In genomic region chr7:134189559-134189958, GRCh38 we compare ENCODE assay signal across 22 cellular contexts.
A peak's percentile ranks its signal among the peaks of the same experiment; 100 is the strongest.
DNase-seq lines count a peak whose midpoint lies in the region; ATAC-seq, FAIRE-seq and TF ChIP-seq lines count a peak whose summit lies in the region.
"Had no signal": no experiment of that assay in that cellular context is flagged by ENCODE, and none has a peak within 500 bp of the region (broad histone marks: within the 10 kb centered on the region; RNA-seq: fewer than 3 reads in every experiment).

No MANE protein-coding gene starts in this region.

- no peaks in the 10 kb centered on the region for H3K4me1 ChIP-seq in right lobe of liver
- no peaks in the 10 kb centered on the region for H3K4me1 ChIP-seq in HepG2 (ENCODE audit: insufficient read depth, low read length)
- H3K4me1 ChIP-seq in Caco-2, result no peaks in the 10 kb centered on the region
- H3K4me1 ChIP-seq: BLaER1 had no signal

- ATAC-seq in right lobe of liver (peak; percentile 38 to 69 (median 66)), HepG2 (no peak), HG03354 (IDR thresholded peaks at IDR 0.05; ENCODE audit: poor library complexity, severe bottlenecking, unreplicated experiment) (no peak)
- ATAC-seq: CD8-positive, alpha-beta T cell; HCT116 had no signal

- TF ChIP-seq CTCF in right lobe of liver (IDR thresholded peaks at IDR 0.05), result no peak
- TF ChIP-seq CTCF in HepG2 (CRISPR knock-in tag; IDR thresholded peaks at IDR 0.05), result no peak
- TF ChIP-seq CTCF in neural cell (IDR thresholded peaks at IDR 0.05; ENCODE audit: poor library complexity, severe bottlenecking), result no peak
- TF ChIP-seq CTCF in Caco-2 (IDR thresholded peaks at IDR 0.05; ENCODE audit: insufficient read depth in 1 of 2, low read depth in 1 of 2, low read length in 1 of 2, severe bottlenecking in 1 of 2, unreplicated experiment in 1 of 2), result no peak

- CTCF ChIA-PET in HepG2 (lab: Yijun Ruan, JAX; ENCODE audit: low intra/inter-chr PET ratio, low total read pairs) (no interaction called here), Caco-2 (lab: Charles Lee) (no interaction called here)

- no peak overlapping the region for H3K27ac ChIP-seq in right lobe of liver
- H3K27ac ChIP-seq in HepG2 (ENCODE audit: extremely low read length, insufficient read depth, low read length), result no peak overlapping the region
- H3K27ac ChIP-seq in neural cell (ENCODE audit: low read length), result no peak overlapping the region
- H3K27ac ChIP-seq: 22Rv1, BLaER1, C4-2B, GM23248 had no signal

- no peak for TF ChIP-seq EP300 in HepG2 (IDR thresholded peaks at IDR 0.05; ENCODE audit: low read depth in 2 of 2, low read length in 2 of 2)
- TF ChIP-seq EP300 in HepG2 (CRISPR knock-in tag; IDR thresholded peaks at IDR 0.05; ENCODE audit: borderline replicate concordance), result no peak
- TF ChIP-seq EP300 in neural cell (conservative IDR thresholded peaks at IDR 0.05; ENCODE audit: poor library complexity, severe bottlenecking), result peak; percentile 82

- H3K4me3 Mint-ChIP-seq in Caco-2 (ENCODE audit: unreplicated experiment), result no peak overlapping the region
- H3K4me3 Mint-ChIP-seq: B cell; CD4-positive, CD25-positive, alpha-beta regulatory T cell; CD8-positive, alpha-beta T cell; H9 had no signal

- POLR2A ChIA-PET in HepG2 (lab: Yijun Ruan, JAX) (no interaction called here), Caco-2 (lab: Charles Lee) (no interaction called here)

- no peak for FAIRE-seq in HepG2 (lab: Jason Lieb, UNC)
- FAIRE-seq: A204.1, D721Med, GM12891, GM18507 had no signal

- TF ChIP-seq POLR2A in right lobe of liver (IDR thresholded peaks at IDR 0.05) (no peak), HepG2 (IDR thresholded peaks at IDR 0.05; ENCODE audit: insufficient read depth in 1 of 2, low read depth in 2 of 2, low read length in 2 of 2) (no peak)

- H3K27me3 ChIP-seq in right lobe of liver (no peaks in the 10 kb centered on the region), HepG2 (ENCODE audit: control insufficient read depth in 1 of 2, insufficient read depth in 2 of 2, low read length in 2 of 2) (no peaks in the 10 kb centered on the region), neural cell (ENCODE audit: insufficient read depth, low read depth, low read length) (no peaks in the 10 kb centered on the region), Caco-2 (replicated peaks; ENCODE audit: control insufficient read depth, insufficient read depth, low read length) (no peaks in the 10 kb centered on the region)
- H3K27me3 ChIP-seq: BLaER1 had no signal

- H3K27ac Mint-ChIP-seq in Caco-2 (ENCODE audit: unreplicated experiment), result no peak overlapping the region
- H3K27ac Mint-ChIP-seq: B cell; CD4-positive, CD25-positive, alpha-beta regulatory T cell; CD8-positive, alpha-beta T cell; H9 had no signal

- no peaks in the 10 kb centered on the region for H3K9me3 Mint-ChIP-seq in Caco-2 (ENCODE audit: unreplicated experiment)
- H3K9me3 Mint-ChIP-seq: CD4-positive, CD25-positive, alpha-beta regulatory T cell; CD8-positive, alpha-beta T cell; H9 had no signal

- no peak overlapping the region for H2AFZ ChIP-seq in HepG2 (ENCODE audit: low read length)
- H2AFZ ChIP-seq in neural cell (ENCODE audit: low read depth, low read length), result no peak overlapping the region
- H2AFZ ChIP-seq: GM23248 had no signal

- no peaks in the 10 kb centered on the region for H3K9me3 ChIP-seq in right lobe of liver
- no peaks in the 10 kb centered on the region for H3K9me3 ChIP-seq in HepG2 (ENCODE audit: low read length)
- H3K9me3 ChIP-seq in neural cell (ENCODE audit: low read length), result no peaks in the 10 kb centered on the region
- H3K9me3 ChIP-seq in Caco-2, result no peaks in the 10 kb centered on the region
- H3K9me3 ChIP-seq: BLaER1 had no signal

- no peak for DNase-seq in right lobe of liver
- DNase-seq in HepG2 (ENCODE audit: low spot score), result no peak
- DNase-seq in iPS DF 19.7 (ENCODE audit: low read depth, low spot score), result peak; percentile 9
- DNase-seq in Caco-2, result no peak
- DNase-seq: CD4-positive, CD25-positive, alpha-beta regulatory T cell; CD8-positive, alpha-beta T cell; DMS 273 treated with DMSO at 0.1 percent for 48 hours; DMS79 treated with DMSO at 0.1 percent for 48 hours; GF-D8; GM23248; H9 had no signal

- H3K4me3 ChIP-seq in right lobe of liver (no peak overlapping the region), HepG2 (replicated peaks in 1 of 3; ENCODE audit: insufficient read depth in 1 of 3, low read depth in 2 of 3, low read length in 3 of 3) (no peak overlapping the region), neural cell (ENCODE audit: low read length) (no peak overlapping the region), Caco-2 (ENCODE audit: low read depth, low read length) (no peak overlapping the region)
- H3K4me3 ChIP-seq: BLaER1, GM23248 had no signal

- no peaks in the 10 kb centered on the region for H4K20me1 ChIP-seq in HepG2 (ENCODE audit: insufficient read depth, low read length)
- H4K20me1 ChIP-seq in neural cell (ENCODE audit: insufficient read depth), result no peaks in the 10 kb centered on the region
- H4K20me1 ChIP-seq: BLaER1 had no signal

- in situ Hi-C loops in HepG2 (cut with HindIII; ENCODE audit: extremely low pct_ligation_motif_present, low pct_unique_long_range_greater_than_20kb), result no loop called here

- H3K9ac ChIP-seq in HepG2 (ENCODE audit: insufficient read depth, low read depth, low read length) (no peak overlapping the region), neural cell (ENCODE audit: low read length) (no peak overlapping the region)
- H3K9ac ChIP-seq: BLaER1, GM23248 had no signal

- H3K27me3 Mint-ChIP-seq in Caco-2 (ENCODE audit: insufficient read depth, unreplicated experiment), result peaks cover 10% of the 10 kb centered on the region
- H3K27me3 Mint-ChIP-seq: CD4-positive, CD25-positive, alpha-beta regulatory T cell had no signal

- no peaks in the 10 kb centered on the region for H3K9me2 ChIP-seq in neural cell (ENCODE audit: insufficient read depth, low read length)

- intact Hi-C loops in right lobe of liver (cut with DNase I), result no loop called here
- intact Hi-C loops in HepG2 (cut with micrococcal nuclease; ENCODE audit: unreplicated experiment), result no loop called here
- intact Hi-C loops in Caco-2 (cut with micrococcal nuclease; ENCODE audit: unreplicated experiment), result no loop called here

- H3K36me3 ChIP-seq in right lobe of liver (no peaks in the 10 kb centered on the region), HepG2 (replicated peaks in 1 of 2; ENCODE audit: control insufficient read depth in 1 of 2, insufficient read depth in 2 of 2, low read length in 2 of 2) (no peaks in the 10 kb centered on the region), neural cell (ENCODE audit: insufficient read depth, low read length) (no peaks in the 10 kb centered on the region), Caco-2 (ENCODE audit: control insufficient read depth, insufficient read depth, low read length) (no peaks in the 10 kb centered on the region)
- H3K36me3 ChIP-seq: BLaER1 had no signal

- H3K36me3 Mint-ChIP-seq in Caco-2 (ENCODE audit: insufficient read depth, unreplicated experiment), result no peaks in the 10 kb centered on the region
- H3K36me3 Mint-ChIP-seq: CD4-positive, CD25-positive, alpha-beta regulatory T cell; CD8-positive, alpha-beta T cell had no signal

- no peaks in the 10 kb centered on the region for H3F3A ChIP-seq in neural cell (ENCODE audit: insufficient read depth, low read length, poor library complexity, severe bottlenecking)

- no peak overlapping the region for H3K4me2 ChIP-seq in HepG2 (ENCODE audit: low read depth, low read length)
- H3K4me2 ChIP-seq in neural cell (ENCODE audit: low read length), result no peak overlapping the region
- H3K4me2 ChIP-seq: BLaER1 had no signal

- TF ChIP-seq RAD21 in HepG2 (CRISPR knock-in tag; IDR thresholded peaks at IDR 0.05), result no peak
- no peak for TF ChIP-seq RAD21 in neural cell (conservative IDR thresholded peaks at IDR 0.05)

- no peaks in the 10 kb centered on the region for H3K79me2 ChIP-seq in HepG2 (ENCODE audit: insufficient read depth, low read length)
- no peaks in the 10 kb centered on the region for H3K79me2 ChIP-seq in neural cell (replicated peaks; ENCODE audit: insufficient read depth, low read length)

- no peaks in the 10 kb centered on the region for H3K4me1 Mint-ChIP-seq in Caco-2 (ENCODE audit: low read depth, unreplicated experiment)
- H3K4me1 Mint-ChIP-seq: B cell; CD4-positive, CD25-positive, alpha-beta regulatory T cell had no signal

- BruUV-seq in HepG2 (replicated peaks; lab: Mats Ljungman, UMichigan) (no TSS peak), Caco-2 (replicated peaks; lab: Mats Ljungman, UMichigan) (no TSS peak)

TF ChIP-seq in HepG2, 621 proteins besides CTCF, POLR2A, EP300 and RAD21:
- no peak for TF ChIP-seq ZNF879 (CRISPR knock-in tag; IDR thresholded peaks at IDR 0.05)
- no peak for TF ChIP-seq MYPOP (CRISPR knock-in tag; IDR thresholded peaks at IDR 0.05)
- no peak for TF ChIP-seq LBX2 (CRISPR knock-in tag; IDR thresholded peaks at IDR 0.05; ENCODE audit: borderline replicate concordance)
- TF ChIP-seq ZNF44 (CRISPR knock-in tag; IDR thresholded peaks at IDR 0.05), result no peak

TF ChIP-seq in neural cell, 6 proteins besides CTCF, POLR2A, EP300 and RAD21:
- TF ChIP-seq POLR2AphosphoS5 (IDR thresholded peaks at IDR 0.05) (peak; percentile 65), REST (IDR thresholded peaks at IDR 0.05; ENCODE audit: borderline replicate concordance) (no peak)

Comparison
In these comparisons a context has a peak if more than half of its experiments do, and no peak if none do; other contexts are left out.
1. ATAC-seq: peak in right lobe of liver (4 of 4); none in HepG2 (single experiment) and HG03354 (single experiment).